Comparison of ENCODE assay signal across 1 cellular context in the genomic region with DNA sequence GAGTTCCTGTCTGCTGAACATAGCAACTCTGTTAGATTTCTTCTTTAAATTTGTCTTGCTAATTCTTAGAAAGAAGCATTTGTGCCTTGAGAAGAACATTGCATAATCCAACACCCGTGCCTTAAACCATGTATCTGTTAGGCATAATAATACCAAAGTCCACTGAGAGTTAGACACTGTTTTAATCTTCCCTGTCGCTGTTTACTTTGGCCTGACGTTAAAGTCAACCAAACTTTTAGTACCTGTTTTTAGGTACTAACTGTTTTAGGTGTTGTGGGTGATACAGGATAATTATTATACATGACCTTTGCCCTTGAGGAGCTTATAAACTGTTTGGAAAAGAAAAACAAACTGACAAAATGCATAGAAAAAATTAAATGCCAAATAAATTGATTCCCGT.
A peak's percentile ranks its signal among the peaks of the same experiment; 100 is the strongest.
TF ChIP-seq lines count a peak whose summit lies in the region.

No MANE protein-coding gene starts in this region.

TF ChIP-seq in HepG2, 621 proteins besides CTCF, POLR2A, EP300 and RAD21 (continued from another document and continues in another):
- TF ChIP-seq, protein P1, sequence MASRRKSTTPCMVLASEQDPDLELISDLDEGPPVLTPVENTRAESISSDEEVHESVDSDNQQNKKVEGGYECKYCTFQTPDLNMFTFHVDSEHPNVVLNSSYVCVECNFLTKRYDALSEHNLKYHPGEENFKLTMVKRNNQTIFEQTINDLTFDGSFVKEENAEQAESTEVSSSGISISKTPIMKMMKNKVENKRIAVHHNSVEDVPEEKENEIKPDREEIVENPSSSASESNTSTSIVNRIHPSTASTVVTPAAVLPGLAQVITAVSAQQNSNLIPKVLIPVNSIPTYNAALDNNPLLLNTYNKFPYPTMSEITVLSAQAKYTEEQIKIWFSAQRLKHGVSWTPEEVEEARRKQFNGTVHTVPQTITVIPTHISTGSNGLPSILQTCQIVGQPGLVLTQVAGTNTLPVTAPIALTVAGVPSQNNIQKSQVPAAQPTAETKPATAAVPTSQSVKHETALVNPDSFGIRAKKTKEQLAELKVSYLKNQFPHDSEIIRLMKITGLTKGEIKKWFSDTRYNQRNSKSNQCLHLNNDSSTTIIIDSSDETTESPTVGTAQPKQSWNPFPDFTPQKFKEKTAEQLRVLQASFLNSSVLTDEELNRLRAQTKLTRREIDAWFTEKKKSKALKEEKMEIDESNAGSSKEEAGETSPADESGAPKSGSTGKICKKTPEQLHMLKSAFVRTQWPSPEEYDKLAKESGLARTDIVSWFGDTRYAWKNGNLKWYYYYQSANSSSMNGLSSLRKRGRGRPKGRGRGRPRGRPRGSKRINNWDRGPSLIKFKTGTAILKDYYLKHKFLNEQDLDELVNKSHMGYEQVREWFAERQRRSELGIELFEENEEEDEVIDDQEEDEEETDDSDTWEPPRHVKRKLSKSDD (CRISPR knock-in tag; IDR thresholded peaks at IDR 0.05; ENCODE audit: low read depth) = no peak
- no peak for TF ChIP-seq ZNF619 (CRISPR knock-in tag; IDR thresholded peaks at IDR 0.05)
- TF ChIP-seq ZNF557 (CRISPR knock-in tag; IDR thresholded peaks at IDR 0.05) = no peak
- TF ChIP-seq RXRA (CRISPR knock-in tag; IDR thresholded peaks at IDR 0.05) = no peak
- TF ChIP-seq NR3C1 (CRISPR knock-in tag; IDR thresholded peaks at IDR 0.05) = no peak
- TF ChIP-seq, protein P2, sequence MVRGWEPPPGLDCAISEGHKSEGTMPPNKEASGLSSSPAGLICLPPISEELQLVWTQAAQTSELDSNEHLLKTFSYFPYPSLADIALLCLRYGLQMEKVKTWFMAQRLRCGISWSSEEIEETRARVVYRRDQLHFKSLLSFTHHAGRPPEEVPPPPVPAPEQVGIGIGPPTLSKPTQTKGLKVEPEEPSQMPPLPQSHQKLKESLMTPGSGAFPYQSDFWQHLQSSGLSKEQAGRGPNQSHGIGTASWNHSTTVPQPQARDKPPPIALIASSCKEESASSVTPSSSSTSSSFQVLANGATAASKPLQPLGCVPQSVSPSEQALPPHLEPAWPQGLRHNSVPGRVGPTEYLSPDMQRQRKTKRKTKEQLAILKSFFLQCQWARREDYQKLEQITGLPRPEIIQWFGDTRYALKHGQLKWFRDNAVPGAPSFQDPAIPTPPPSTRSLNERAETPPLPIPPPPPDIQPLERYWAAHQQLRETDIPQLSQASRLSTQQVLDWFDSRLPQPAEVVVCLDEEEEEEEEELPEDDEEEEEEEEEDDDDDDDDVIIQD (CRISPR knock-in tag; IDR thresholded peaks at IDR 0.05; ENCODE audit: low read depth) = peak; percentile 81
- TF ChIP-seq GPN1 (CRISPR knock-in tag; IDR thresholded peaks at IDR 0.05; ENCODE audit: borderline replicate concordance) = no peak
- TF ChIP-seq JUND (CRISPR knock-in tag; IDR thresholded peaks at IDR 0.05) = no peak
- TF ChIP-seq, protein P3, sequence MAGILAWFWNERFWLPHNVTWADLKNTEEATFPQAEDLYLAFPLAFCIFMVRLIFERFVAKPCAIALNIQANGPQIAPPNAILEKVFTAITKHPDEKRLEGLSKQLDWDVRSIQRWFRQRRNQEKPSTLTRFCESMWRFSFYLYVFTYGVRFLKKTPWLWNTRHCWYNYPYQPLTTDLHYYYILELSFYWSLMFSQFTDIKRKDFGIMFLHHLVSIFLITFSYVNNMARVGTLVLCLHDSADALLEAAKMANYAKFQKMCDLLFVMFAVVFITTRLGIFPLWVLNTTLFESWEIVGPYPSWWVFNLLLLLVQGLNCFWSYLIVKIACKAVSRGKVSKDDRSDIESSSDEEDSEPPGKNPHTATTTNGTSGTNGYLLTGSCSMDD (CRISPR knock-in tag; IDR thresholded peaks at IDR 0.05) = no peak
- no peak for TF ChIP-seq ZIK1 (CRISPR knock-in tag; IDR thresholded peaks at IDR 0.05; ENCODE audit: borderline replicate concordance, low read depth)
- TF ChIP-seq, protein P4, sequence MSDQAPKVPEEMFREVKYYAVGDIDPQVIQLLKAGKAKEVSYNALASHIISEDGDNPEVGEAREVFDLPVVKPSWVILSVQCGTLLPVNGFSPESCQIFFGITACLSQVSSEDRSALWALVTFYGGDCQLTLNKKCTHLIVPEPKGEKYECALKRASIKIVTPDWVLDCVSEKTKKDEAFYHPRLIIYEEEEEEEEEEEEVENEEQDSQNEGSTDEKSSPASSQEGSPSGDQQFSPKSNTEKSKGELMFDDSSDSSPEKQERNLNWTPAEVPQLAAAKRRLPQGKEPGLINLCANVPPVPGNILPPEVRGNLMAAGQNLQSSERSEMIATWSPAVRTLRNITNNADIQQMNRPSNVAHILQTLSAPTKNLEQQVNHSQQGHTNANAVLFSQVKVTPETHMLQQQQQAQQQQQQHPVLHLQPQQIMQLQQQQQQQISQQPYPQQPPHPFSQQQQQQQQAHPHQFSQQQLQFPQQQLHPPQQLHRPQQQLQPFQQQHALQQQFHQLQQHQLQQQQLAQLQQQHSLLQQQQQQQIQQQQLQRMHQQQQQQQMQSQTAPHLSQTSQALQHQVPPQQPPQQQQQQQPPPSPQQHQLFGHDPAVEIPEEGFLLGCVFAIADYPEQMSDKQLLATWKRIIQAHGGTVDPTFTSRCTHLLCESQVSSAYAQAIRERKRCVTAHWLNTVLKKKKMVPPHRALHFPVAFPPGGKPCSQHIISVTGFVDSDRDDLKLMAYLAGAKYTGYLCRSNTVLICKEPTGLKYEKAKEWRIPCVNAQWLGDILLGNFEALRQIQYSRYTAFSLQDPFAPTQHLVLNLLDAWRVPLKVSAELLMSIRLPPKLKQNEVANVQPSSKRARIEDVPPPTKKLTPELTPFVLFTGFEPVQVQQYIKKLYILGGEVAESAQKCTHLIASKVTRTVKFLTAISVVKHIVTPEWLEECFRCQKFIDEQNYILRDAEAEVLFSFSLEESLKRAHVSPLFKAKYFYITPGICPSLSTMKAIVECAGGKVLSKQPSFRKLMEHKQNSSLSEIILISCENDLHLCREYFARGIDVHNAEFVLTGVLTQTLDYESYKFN (CRISPR knock-in tag; conservative IDR thresholded peaks at IDR 0.05) = peak; percentile 83
- no peak for TF ChIP-seq ESRRA (CRISPR knock-in tag; IDR thresholded peaks at IDR 0.05; ENCODE audit: low read depth)
- TF ChIP-seq ELF3 (CRISPR knock-in tag; IDR thresholded peaks at IDR 0.05) = 0 out of 2 replicates have a peak, but pooled peaks have one; percentile 40
- TF ChIP-seq RFXANK (CRISPR knock-in tag; IDR thresholded peaks at IDR 0.05) = no peak
- TF ChIP-seq ZNF841 (CRISPR knock-in tag; IDR thresholded peaks at IDR 0.05; ENCODE audit: borderline replicate concordance) = no peak
- TF ChIP-seq, protein P5, sequence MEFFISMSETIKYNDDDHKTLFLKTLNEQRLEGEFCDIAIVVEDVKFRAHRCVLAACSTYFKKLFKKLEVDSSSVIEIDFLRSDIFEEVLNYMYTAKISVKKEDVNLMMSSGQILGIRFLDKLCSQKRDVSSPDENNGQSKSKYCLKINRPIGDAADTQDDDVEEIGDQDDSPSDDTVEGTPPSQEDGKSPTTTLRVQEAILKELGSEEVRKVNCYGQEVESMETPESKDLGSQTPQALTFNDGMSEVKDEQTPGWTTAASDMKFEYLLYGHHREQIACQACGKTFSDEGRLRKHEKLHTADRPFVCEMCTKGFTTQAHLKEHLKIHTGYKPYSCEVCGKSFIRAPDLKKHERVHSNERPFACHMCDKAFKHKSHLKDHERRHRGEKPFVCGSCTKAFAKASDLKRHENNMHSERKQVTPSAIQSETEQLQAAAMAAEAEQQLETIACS (CRISPR knock-in tag; IDR thresholded peaks at IDR 0.05) = no peak
- peak; percentile 46; the same call in 1 of the 2 replicates for TF ChIP-seq SMAD3 (CRISPR knock-in tag; IDR thresholded peaks at IDR 0.05)
- peak; percentile 32; the same call in 1 of the 2 replicates for TF ChIP-seq HMG20A (CRISPR knock-in tag; IDR thresholded peaks at IDR 0.05; ENCODE audit: borderline replicate concordance)
- TF ChIP-seq ATRX (CRISPR knock-in tag; IDR thresholded peaks at IDR 0.05; ENCODE audit: borderline replicate concordance) = no peak
- no peak for TF ChIP-seq ZSCAN31 (CRISPR knock-in tag; IDR thresholded peaks at IDR 0.05; ENCODE audit: low read depth)
- TF ChIP-seq, protein P6, sequence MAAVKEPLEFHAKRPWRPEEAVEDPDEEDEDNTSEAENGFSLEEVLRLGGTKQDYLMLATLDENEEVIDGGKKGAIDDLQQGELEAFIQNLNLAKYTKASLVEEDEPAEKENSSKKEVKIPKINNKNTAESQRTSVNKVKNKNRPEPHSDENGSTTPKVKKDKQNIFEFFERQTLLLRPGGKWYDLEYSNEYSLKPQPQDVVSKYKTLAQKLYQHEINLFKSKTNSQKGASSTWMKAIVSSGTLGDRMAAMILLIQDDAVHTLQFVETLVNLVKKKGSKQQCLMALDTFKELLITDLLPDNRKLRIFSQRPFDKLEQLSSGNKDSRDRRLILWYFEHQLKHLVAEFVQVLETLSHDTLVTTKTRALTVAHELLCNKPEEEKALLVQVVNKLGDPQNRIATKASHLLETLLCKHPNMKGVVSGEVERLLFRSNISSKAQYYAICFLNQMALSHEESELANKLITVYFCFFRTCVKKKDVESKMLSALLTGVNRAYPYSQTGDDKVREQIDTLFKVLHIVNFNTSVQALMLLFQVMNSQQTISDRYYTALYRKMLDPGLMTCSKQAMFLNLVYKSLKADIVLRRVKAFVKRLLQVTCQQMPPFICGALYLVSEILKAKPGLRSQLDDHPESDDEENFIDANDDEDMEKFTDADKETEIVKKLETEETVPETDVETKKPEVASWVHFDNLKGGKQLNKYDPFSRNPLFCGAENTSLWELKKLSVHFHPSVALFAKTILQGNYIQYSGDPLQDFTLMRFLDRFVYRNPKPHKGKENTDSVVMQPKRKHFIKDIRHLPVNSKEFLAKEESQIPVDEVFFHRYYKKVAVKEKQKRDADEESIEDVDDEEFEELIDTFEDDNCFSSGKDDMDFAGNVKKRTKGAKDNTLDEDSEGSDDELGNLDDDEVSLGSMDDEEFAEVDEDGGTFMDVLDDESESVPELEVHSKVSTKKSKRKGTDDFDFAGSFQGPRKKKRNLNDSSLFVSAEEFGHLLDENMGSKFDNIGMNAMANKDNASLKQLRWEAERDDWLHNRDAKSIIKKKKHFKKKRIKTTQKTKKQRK (IDR thresholded peaks at IDR 0.05; ENCODE audit: low read length) = no peak
- TF ChIP-seq, protein P7, sequence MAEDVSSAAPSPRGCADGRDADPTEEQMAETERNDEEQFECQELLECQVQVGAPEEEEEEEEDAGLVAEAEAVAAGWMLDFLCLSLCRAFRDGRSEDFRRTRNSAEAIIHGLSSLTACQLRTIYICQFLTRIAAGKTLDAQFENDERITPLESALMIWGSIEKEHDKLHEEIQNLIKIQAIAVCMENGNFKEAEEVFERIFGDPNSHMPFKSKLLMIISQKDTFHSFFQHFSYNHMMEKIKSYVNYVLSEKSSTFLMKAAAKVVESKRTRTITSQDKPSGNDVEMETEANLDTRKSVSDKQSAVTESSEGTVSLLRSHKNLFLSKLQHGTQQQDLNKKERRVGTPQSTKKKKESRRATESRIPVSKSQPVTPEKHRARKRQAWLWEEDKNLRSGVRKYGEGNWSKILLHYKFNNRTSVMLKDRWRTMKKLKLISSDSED (CRISPR knock-in tag; IDR thresholded peaks at IDR 0.05) = no peak
- TF ChIP-seq, protein P8, sequence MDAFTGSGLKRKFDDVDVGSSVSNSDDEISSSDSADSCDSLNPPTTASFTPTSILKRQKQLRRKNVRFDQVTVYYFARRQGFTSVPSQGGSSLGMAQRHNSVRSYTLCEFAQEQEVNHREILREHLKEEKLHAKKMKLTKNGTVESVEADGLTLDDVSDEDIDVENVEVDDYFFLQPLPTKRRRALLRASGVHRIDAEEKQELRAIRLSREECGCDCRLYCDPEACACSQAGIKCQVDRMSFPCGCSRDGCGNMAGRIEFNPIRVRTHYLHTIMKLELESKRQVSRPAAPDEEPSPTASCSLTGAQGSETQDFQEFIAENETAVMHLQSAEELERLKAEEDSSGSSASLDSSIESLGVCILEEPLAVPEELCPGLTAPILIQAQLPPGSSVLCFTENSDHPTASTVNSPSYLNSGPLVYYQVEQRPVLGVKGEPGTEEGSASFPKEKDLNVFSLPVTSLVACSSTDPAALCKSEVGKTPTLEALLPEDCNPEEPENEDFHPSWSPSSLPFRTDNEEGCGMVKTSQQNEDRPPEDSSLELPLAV (CRISPR knock-in tag; conservative IDR thresholded peaks at IDR 0.05; ENCODE audit: low read depth) = no peak
- no peak for TF ChIP-seq ZBTB1 (CRISPR knock-in tag; IDR thresholded peaks at IDR 0.05; ENCODE audit: borderline replicate concordance)
- TF ChIP-seq, protein P9, sequence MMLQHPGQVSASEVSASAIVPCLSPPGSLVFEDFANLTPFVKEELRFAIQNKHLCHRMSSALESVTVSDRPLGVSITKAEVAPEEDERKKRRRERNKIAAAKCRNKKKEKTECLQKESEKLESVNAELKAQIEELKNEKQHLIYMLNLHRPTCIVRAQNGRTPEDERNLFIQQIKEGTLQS (CRISPR knock-in tag; IDR thresholded peaks at IDR 0.05) = no peak
- no peak for TF ChIP-seq ZNF138 (CRISPR knock-in tag; IDR thresholded peaks at IDR 0.05; ENCODE audit: low read depth)
- TF ChIP-seq ZNF121 (CRISPR knock-in tag; IDR thresholded peaks at IDR 0.05) = no peak
- TF ChIP-seq MED8 (CRISPR knock-in tag; IDR thresholded peaks at IDR 0.05; ENCODE audit: insufficient replicate concordance) = no peak
- TF ChIP-seq, protein P10, sequence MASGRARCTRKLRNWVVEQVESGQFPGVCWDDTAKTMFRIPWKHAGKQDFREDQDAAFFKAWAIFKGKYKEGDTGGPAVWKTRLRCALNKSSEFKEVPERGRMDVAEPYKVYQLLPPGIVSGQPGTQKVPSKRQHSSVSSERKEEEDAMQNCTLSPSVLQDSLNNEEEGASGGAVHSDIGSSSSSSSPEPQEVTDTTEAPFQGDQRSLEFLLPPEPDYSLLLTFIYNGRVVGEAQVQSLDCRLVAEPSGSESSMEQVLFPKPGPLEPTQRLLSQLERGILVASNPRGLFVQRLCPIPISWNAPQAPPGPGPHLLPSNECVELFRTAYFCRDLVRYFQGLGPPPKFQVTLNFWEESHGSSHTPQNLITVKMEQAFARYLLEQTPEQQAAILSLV (CRISPR knock-in tag; IDR thresholded peaks at IDR 0.05; ENCODE audit: borderline replicate concordance) = no peak
- no peak for TF ChIP-seq ATM (IDR thresholded peaks at IDR 0.05; ENCODE audit: borderline replicate concordance)
- no peak for TF ChIP-seq ZSCAN22 (CRISPR knock-in tag; IDR thresholded peaks at IDR 0.05)
- TF ChIP-seq, protein P11, sequence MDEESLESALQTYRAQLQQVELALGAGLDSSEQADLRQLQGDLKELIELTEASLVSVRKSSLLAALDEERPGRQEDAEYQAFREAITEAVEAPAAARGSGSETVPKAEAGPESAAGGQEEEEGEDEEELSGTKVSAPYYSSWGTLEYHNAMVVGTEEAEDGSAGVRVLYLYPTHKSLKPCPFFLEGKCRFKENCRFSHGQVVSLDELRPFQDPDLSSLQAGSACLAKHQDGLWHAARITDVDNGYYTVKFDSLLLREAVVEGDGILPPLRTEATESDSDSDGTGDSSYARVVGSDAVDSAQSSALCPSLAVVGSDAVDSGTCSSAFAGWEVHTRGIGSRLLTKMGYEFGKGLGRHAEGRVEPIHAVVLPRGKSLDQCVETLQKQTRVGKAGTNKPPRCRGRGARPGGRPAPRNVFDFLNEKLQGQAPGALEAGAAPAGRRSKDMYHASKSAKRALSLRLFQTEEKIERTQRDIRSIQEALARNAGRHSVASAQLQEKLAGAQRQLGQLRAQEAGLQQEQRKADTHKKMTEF (CRISPR knock-in tag; IDR thresholded peaks at IDR 0.05) = 0 out of 2 replicates have a peak, but pooled peaks have one; percentile 30
- no peak for TF ChIP-seq REPIN1 (CRISPR knock-in tag; IDR thresholded peaks at IDR 0.05; ENCODE audit: borderline replicate concordance, low read depth)
- TF ChIP-seq ZNF331 (CRISPR knock-in tag; IDR thresholded peaks at IDR 0.05) = peak; percentile 52; the same call in 1 of the 2 replicates
- TF ChIP-seq, protein P12, sequence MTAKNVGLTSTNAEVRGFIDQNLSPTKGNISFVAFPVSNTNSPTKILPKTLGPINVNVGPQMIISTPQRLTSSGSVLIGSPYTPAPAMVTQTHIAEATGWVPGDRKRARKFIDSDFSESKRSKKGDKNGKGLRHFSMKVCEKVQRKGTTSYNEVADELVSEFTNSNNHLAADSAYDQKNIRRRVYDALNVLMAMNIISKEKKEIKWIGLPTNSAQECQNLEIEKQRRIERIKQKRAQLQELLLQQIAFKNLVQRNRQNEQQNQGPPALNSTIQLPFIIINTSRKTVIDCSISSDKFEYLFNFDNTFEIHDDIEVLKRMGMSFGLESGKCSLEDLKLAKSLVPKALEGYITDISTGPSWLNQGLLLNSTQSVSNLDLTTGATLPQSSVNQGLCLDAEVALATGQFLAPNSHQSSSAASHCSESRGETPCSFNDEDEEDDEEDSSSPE (CRISPR knock-in tag; IDR thresholded peaks at IDR 0.05) = no peak
